ENCODE assay signal across 25 cellular contexts in the genomic region with DNA sequence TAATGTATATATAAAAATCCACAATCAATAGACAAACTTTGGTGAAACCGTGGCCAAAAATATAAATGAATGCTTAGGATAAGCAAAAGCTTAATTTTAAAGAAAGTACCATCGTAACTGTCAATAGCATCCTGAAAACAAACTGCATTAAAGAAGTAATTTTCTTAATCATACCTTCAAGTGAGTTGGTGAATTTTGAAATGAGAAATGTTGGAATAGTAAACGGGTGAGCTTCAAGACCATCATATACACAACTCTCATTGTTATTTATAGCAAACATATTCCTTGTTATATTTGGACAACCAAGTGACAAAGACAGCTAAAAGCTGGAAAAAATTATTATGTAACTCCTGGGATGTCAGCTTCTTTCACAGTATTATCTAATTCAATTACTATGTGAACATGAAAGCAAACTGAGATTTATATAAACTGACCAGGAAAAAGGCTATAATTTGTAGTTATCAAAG. TPM values are rescaled to one million over a fixed set of nuclear protein-coding genes. Genes with fewer than 3 reads are reported as not detected.
DNase-seq lines count a peak whose midpoint lies in the region; ATAC-seq and TF ChIP-seq lines count a peak whose summit lies in the region.
"Had no signal": no experiment of that assay in that cellular context is flagged by ENCODE, and none has a peak within 500 bp of the region (broad histone marks: within the 10 kb centered on the region; RNA-seq: fewer than 3 reads in every experiment).

No MANE protein-coding gene starts in this region.

- no peak overlapping the region for H2AFZ ChIP-seq in H9 (ENCODE audit: low read length)

- H3K18ac ChIP-seq in H9 (ENCODE audit: insufficient read length, low read depth, low read length): no peak overlapping the region

- no peak overlapping the region for H4K91ac ChIP-seq in H9 (ENCODE audit: insufficient read length, low read depth, low read length)

- H4K5ac ChIP-seq in H9 (ENCODE audit: insufficient read length, low read depth, low read length): no peak overlapping the region

- H3K23ac ChIP-seq in H9 (ENCODE audit: insufficient read length, low read depth, low read length): no peak overlapping the region

- no peaks in the 10 kb centered on the region for H3K27me3 ChIP-seq in H9 (ENCODE audit: insufficient read depth, low read length)
- H3K27me3 ChIP-seq in left ventricle myocardium inferior (ENCODE audit: low read depth): no peaks in the 10 kb centered on the region
- H3K27me3 ChIP-seq: BE2C, esophagus muscularis mucosa, Peyer's patch, SJCRH30, thyroid gland had no signal

- H3K9me3 Mint-ChIP-seq in H9 (peaks cover 11% of the 10 kb centered on the region in 2 experiments; a peak in 4 of 5 replicates), mesothelial cell of epicardium (no peaks in the 10 kb centered on the region)
- H3K9me3 Mint-ChIP-seq: activated naive CD4-positive, alpha-beta T cell treated with anti-CD3 and anti-CD28 coated beads, Interleukin-2, amount 10 ng/mL, durations not matched to agents 7 days and 5 days; activated T-cell treated with anti-CD3 and anti-CD28 coated beads, Interleukin-2, amount 50 U/mL, for 72 hours; effector memory CD8-positive, alpha-beta T cell; immature natural killer cell; memory B cell had no signal

- no CpG with 5 or more reads among the region's 3 CpGs for WGBS in H9 (ENCODE audit: extremely low coverage, insufficient read length, low lambda C conversion rate)

- H3K4ac ChIP-seq in H9 (ENCODE audit: low read depth, low read length): no peak overlapping the region

- no peak overlapping the region for H2AK5ac ChIP-seq in H9 (ENCODE audit: insufficient read length, low read length)

- H3K27ac Mint-ChIP-seq in H9: peak overlapping the region in 2 of 3 experiments; percentile 83 to 86; a peak in 4 of 7 replicates
- no peak overlapping the region for H3K27ac Mint-ChIP-seq in mesothelial cell of epicardium
- H3K27ac Mint-ChIP-seq: activated naive CD4-positive, alpha-beta T cell treated with anti-CD3 and anti-CD28 coated beads, Interleukin-2, amount 10 ng/mL, durations not matched to agents 7 days and 5 days; activated T-cell treated with anti-CD3 and anti-CD28 coated beads, Interleukin-2, amount 50 U/mL, for 72 hours; effector memory CD8-positive, alpha-beta T cell; immature natural killer cell; memory B cell; stimulated activated naive CD8-positive, alpha-beta T cell treated with anti-CD3 and anti-CD28 coated beads, Interleukin-15, amount 100 ng/mL, for 72 hours had no signal

- H2BK120ac ChIP-seq in H9 (ENCODE audit: low read depth, low read length, poor library complexity, severe bottlenecking): no peak overlapping the region

- no peak overlapping the region for H3K27ac ChIP-seq in C4-2B
- H3K27ac ChIP-seq in H9 (ENCODE audit: insufficient read length, low read depth, low read length): no peak overlapping the region
- H3K27ac ChIP-seq in left ventricle myocardium inferior (replicated peaks): no peak overlapping the region
- H3K27ac ChIP-seq: esophagus muscularis mucosa, Peyer's patch, SJCRH30, thyroid gland had no signal

- H3K23me2 ChIP-seq in H9 (ENCODE audit: insufficient read length, low read depth, low read length, poor library complexity, severe bottlenecking): no peaks in the 10 kb centered on the region

- H3K4me3 Mint-ChIP-seq in H9: no peak overlapping the region
- no peak overlapping the region for H3K4me3 Mint-ChIP-seq in mesothelial cell of epicardium
- H3K4me3 Mint-ChIP-seq: activated naive CD4-positive, alpha-beta T cell treated with anti-CD3 and anti-CD28 coated beads, Interleukin-2, amount 10 ng/mL, durations not matched to agents 7 days and 5 days; activated T-cell treated with anti-CD3 and anti-CD28 coated beads, Interleukin-2, amount 50 U/mL, for 72 hours; effector memory CD8-positive, alpha-beta T cell; immature natural killer cell; memory B cell; stimulated activated naive CD8-positive, alpha-beta T cell treated with anti-CD3 and anti-CD28 coated beads, Interleukin-15, amount 100 ng/mL, for 72 hours had no signal

- no peaks in the 10 kb centered on the region for H3K79me2 ChIP-seq in H9 (ENCODE audit: insufficient read depth, low read length)

- H3K36me3 Mint-ChIP-seq in H9 (ENCODE audit: insufficient read depth in 1 of 3, low read depth in 3 of 3): peaks cover 2 to 20% (median 18%) of the 10 kb centered on the region in 3 experiments; a peak in 5 of 7 replicates
- no peaks in the 10 kb centered on the region for H3K36me3 Mint-ChIP-seq in mesothelial cell of epicardium
- H3K36me3 Mint-ChIP-seq: activated naive CD4-positive, alpha-beta T cell treated with anti-CD3 and anti-CD28 coated beads, Interleukin-2, amount 10 ng/mL, durations not matched to agents 7 days and 5 days; immature natural killer cell; memory B cell had no signal

- no peak overlapping the region for H2BK5ac ChIP-seq in H9 (ENCODE audit: insufficient read length, low read length)

- H4K20me1 ChIP-seq in H9 (ENCODE audit: control insufficient read depth, insufficient read depth, insufficient read length): no peaks in the 10 kb centered on the region

- H3K9ac ChIP-seq in H9 (ENCODE audit: extremely low read depth, insufficient read length, low read length): no peak overlapping the region

- H3K79me1 ChIP-seq in H9 (ENCODE audit: insufficient read depth, low read depth, low read length, poor library complexity, severe bottlenecking): no peaks in the 10 kb centered on the region

- no peaks in the 10 kb centered on the region for H3K4me1 ChIP-seq in H9 (ENCODE audit: insufficient read depth, low read length)
- peaks cover 7% of the 10 kb centered on the region for H3K4me1 ChIP-seq in left ventricle myocardium inferior
- H3K4me1 ChIP-seq: BE2C, Peyer's patch, SJCRH30, thyroid gland had no signal

- H3T11ph ChIP-seq in H9 (ENCODE audit: low read length): no peak overlapping the region

- H3K14ac ChIP-seq in H9 (ENCODE audit: insufficient read depth, low read length): no peak overlapping the region

- no peak overlapping the region for H4K8ac ChIP-seq in H9 (replicated peaks; ENCODE audit: insufficient read length, low read depth, low read length)

- H2BK15ac ChIP-seq in H9 (ENCODE audit: low read depth, low read length): no peak overlapping the region

- no peak overlapping the region for H3K4me3 ChIP-seq in left ventricle myocardium inferior
- H3K4me3 ChIP-seq: esophagus muscularis mucosa, Peyer's patch, SJCRH30, thyroid gland had no signal

- H3K4me2 ChIP-seq in H9 (ENCODE audit: insufficient read depth, insufficient read length, low read length): no peak overlapping the region

- no peak overlapping the region for H2BK12ac ChIP-seq in H9 (ENCODE audit: insufficient read length, low read depth, low read length)

- H3K9me3 ChIP-seq in H9 (ENCODE audit: control insufficient read depth, low read depth, low read length) (no peaks in the 10 kb centered on the region), left ventricle myocardium inferior (replicated peaks) (no peaks in the 10 kb centered on the region)
- H3K9me3 ChIP-seq: BE2C, esophagus muscularis mucosa, Peyer's patch, SJCRH30, thyroid gland had no signal

- H2BK20ac ChIP-seq in H9 (ENCODE audit: low read depth, low read length, poor library complexity, severe bottlenecking): no peak overlapping the region

- H3K4me1 Mint-ChIP-seq in H9 (peaks cover 25 to 31% of the 10 kb centered on the region in 2 experiments), mesothelial cell of epicardium (no peaks in the 10 kb centered on the region)

- peak; percentile 56 for TF ChIP-seq CTCF in C4-2B (conservative IDR thresholded peaks at IDR 0.05)
- peak; percentile 9; the same call in 2 of the 3 replicates for TF ChIP-seq CTCF in H9 (conservative IDR thresholded peaks at IDR 0.05)
- peak; percentile 55 for TF ChIP-seq CTCF in mesothelial cell of epicardium (IDR thresholded peaks at IDR 0.05; ENCODE audit: unreplicated experiment)
- TF ChIP-seq CTCF in left ventricle myocardium inferior (IDR thresholded peaks at IDR 0.05; ENCODE audit: borderline replicate concordance): no peak

- no peaks in the 10 kb centered on the region for H3K27me3 Mint-ChIP-seq in H9 (ENCODE audit: low read depth)
- H3K27me3 Mint-ChIP-seq in mesothelial cell of epicardium (ENCODE audit: low read depth): peaks cover 38% of the 10 kb centered on the region
- H3K27me3 Mint-ChIP-seq: memory B cell had no signal

- H3K56ac ChIP-seq in H9 (ENCODE audit: insufficient read length, low read depth, low read length): no peak overlapping the region

- no peak for ATAC-seq in HG02840 (IDR thresholded peaks at IDR 0.05; ENCODE audit: low FRiP score, unreplicated experiment)
- ATAC-seq in left colon: no peak
- ATAC-seq: activated T-cell treated with anti-CD3 and anti-CD28 coated beads, Interleukin-2, amount 50 U/mL, for 72 hours; stimulated activated naive CD8-positive, alpha-beta T cell treated with anti-CD3 and anti-CD28 coated beads, Interleukin-15, amount 100 ng/mL, for 72 hours had no signal

- intact Hi-C loops in left ventricle myocardium inferior (cut with micrococcal nuclease): loop anchor here (5.0 to 10.0 kb wide), 2 partner anchors 433 to 631 kb away; no protein-coding TSS in a partner anchor
- intact Hi-C loops in left colon (cut with DNase I, micrococcal nuclease): loop anchor here in 1 of 2 donors (5.0 kb wide), 1 partner anchor 631 kb away; no protein-coding TSS in a partner anchor

- DNase-seq in H9 (no peak), cerebellum (ENCODE audit: low spot score) (peak; percentile 8), mesothelial cell of epicardium (ENCODE audit: low spot score in 2 of 2, unreplicated experiment in 2 of 2) (no peak), left ventricle myocardium inferior (no peak), activated gamma-delta T cell (lab: John Stamatoyannopoulos, UW) (no peak), left colon (no peak)
- DNase-seq: NCI-H187 treated with DMSO at 0.1 percent for 48 hours had no signal

- H3K36me3 ChIP-seq in left ventricle myocardium inferior: no peaks in the 10 kb centered on the region
- H3K36me3 ChIP-seq: BE2C, esophagus muscularis mucosa, Peyer's patch, SJCRH30, thyroid gland had no signal

RNA-seq across cellular contexts. Expression of gene DAZL, which starts 3.7 kb away (rescaled TPM):
- total RNA-seq in H9 (2021) (21.2 and 21.7 TPM in 2 replicates), cerebellum (0.09 TPM), mesothelial cell of epicardium (not detected in 3 replicates), left ventricle myocardium inferior (not detected), left colon (not detected)
- total RNA-seq: A673; activated T-cell treated with anti-CD3 and anti-CD28 coated beads, Interleukin-2, amount 50 U/mL, for 72 hours; esophagus muscularis mucosa; HT-29; M059J; Peyer's patch; pulmonary artery endothelial cell; SJCRH30; skeletal muscle tissue had no signal

Comparison
In these comparisons a context has a peak if more than half of its experiments do, and no peak if none do; other contexts are left out.
1. RNA of gene DAZL, which starts 3.7 kb away (total RNA-seq): 21.2 to 21.7 TPM in H9; 0.09 TPM in cerebellum (single experiment), not detected in mesothelial cell of epicardium, not detected in left ventricle myocardium inferior (single experiment) and not detected in left colon; every median in the first group is over 10 times any median in the second.